In genomic region chr2:21078296-21078695, GRCh38 we compare ENCODE assay signal across 1 cellular context.
TF ChIP-seq lines count a peak whose summit lies in the region.

No MANE protein-coding gene starts in this region.

TF ChIP-seq in HepG2, 621 proteins besides CTCF, POLR2A, EP300 and RAD21:
- TF ChIP-seq ZNF510 (CRISPR knock-in tag; IDR thresholded peaks at IDR 0.05; ENCODE audit: low read depth) (no peak), ZNF264 (CRISPR knock-in tag; IDR thresholded peaks at IDR 0.05) (peak; percentile 98)
